Comparison of ENCODE assay signal across 16 cellular contexts in the genomic region with DNA sequence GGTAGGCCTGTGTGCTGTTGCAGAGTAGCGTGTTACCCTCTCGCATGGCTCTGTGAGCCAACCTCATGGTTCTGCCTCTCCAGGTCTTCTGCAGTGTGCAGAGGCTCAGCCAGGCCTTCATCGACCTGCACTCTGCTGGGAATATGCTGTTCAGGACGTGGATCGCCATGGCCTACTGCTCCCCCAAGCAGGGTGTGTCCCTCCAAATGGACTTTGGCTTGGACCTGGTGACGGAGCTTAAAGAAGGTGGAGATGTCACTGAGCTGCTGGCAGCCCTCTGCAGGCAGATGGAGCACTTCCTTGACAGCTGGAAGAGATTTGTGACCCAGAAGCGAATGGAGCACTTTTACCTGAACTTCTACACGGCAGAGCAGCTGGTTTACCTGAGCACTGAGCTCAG.
A peak's percentile ranks its signal among the peaks of the same experiment; 100 is the strongest.
DNase-seq lines count a peak whose midpoint lies in the region; ATAC-seq and TF ChIP-seq lines count a peak whose summit lies in the region.
"Had no signal": no experiment of that assay in that cellular context is flagged by ENCODE, and none has a peak within 500 bp of the region (broad histone marks: within the 10 kb centered on the region; RNA-seq: fewer than 3 reads in every experiment).

No MANE protein-coding gene starts in this region.

- TF ChIP-seq RAD21 in IMR-90 (IDR thresholded peaks at IDR 0.05; ENCODE audit: low read length), result no peak

- H3K4me1 Mint-ChIP-seq in Caco-2 (ENCODE audit: low read depth, unreplicated experiment), result no peaks in the 10 kb centered on the region

- H4K5ac ChIP-seq in IMR-90 (ENCODE audit: low read depth, low read length), result no peak overlapping the region

- no peaks in the 10 kb centered on the region for H3K9me3 Mint-ChIP-seq in Caco-2 (ENCODE audit: unreplicated experiment)
- H3K9me3 Mint-ChIP-seq: CD8-positive, alpha-beta memory T cell had no signal

- 0 out of 2 replicates have a peak, but pooled peaks cover 3% of the 10 kb centered on the region for H3K9me1 ChIP-seq in IMR-90 (ENCODE audit: insufficient read depth, low read length)

- H3K27me3 Mint-ChIP-seq in Caco-2 (ENCODE audit: insufficient read depth, unreplicated experiment), result no peaks in the 10 kb centered on the region
- H3K27me3 Mint-ChIP-seq: CD8-positive, alpha-beta memory T cell had no signal

- 96% methylated on average over 4 of the region's 8 CpGs; no CpG with 5 or more reads in 1 of the 2 experiments for WGBS in IMR-90 (ENCODE audit: extremely low coverage in 2 of 2, insufficient read length in 1 of 2), 2 experiments

- dilution Hi-C loops in IMR-90 (cut with HindIII; ENCODE audit: low sequenced_read_pairs, unreplicated experiment), result no loop called here

- H3K4me3 ChIP-seq in Caco-2 (ENCODE audit: low read depth, low read length), result no peak overlapping the region
- no peak overlapping the region for H3K4me3 ChIP-seq in IMR-90 (ENCODE audit: insufficient read depth, low read depth, low read length)
- H3K4me3 ChIP-seq: BLaER1, GM23248, K562, PC-9 had no signal

- no peak overlapping the region for H4K91ac ChIP-seq in IMR-90 (ENCODE audit: insufficient read depth, low read depth, low read length)

- no peak overlapping the region for H3K56ac ChIP-seq in IMR-90 (ENCODE audit: extremely low read depth, insufficient read depth, low read length)

- TF ChIP-seq POLR2A in IMR-90 (IDR thresholded peaks at IDR 0.05; ENCODE audit: low read depth, low read length), result no peak

- H2AFZ ChIP-seq in IMR-90 (replicated peaks; ENCODE audit: low read length, poor library complexity), result no peak overlapping the region
- H2AFZ ChIP-seq: GM23248, PC-9 had no signal

- H2BK20ac ChIP-seq in IMR-90 (ENCODE audit: low read depth, low read length), result no peak overlapping the region

- H3K27me3 ChIP-seq in Caco-2 (replicated peaks; ENCODE audit: control insufficient read depth, insufficient read depth, low read length) (no peaks in the 10 kb centered on the region), IMR-90 (ENCODE audit: control insufficient read depth, insufficient read depth, low read length) (no peaks in the 10 kb centered on the region)
- H3K27me3 ChIP-seq: BLaER1 had no signal

- peak overlapping the region; percentile 15 for H2AK9ac ChIP-seq in IMR-90 (replicated peaks; ENCODE audit: low read depth, low read length, poor library complexity)

- no peak overlapping the region for H3K4me2 ChIP-seq in IMR-90 (ENCODE audit: low read depth, low read length)
- H3K4me2 ChIP-seq: BLaER1, PC-9 had no signal

- no peak overlapping the region for H3K23ac ChIP-seq in IMR-90 (ENCODE audit: low read depth, low read length)

- DNase-seq in Caco-2, result peak; percentile 24 to 61
- DNase-seq in IMR-90, result no peak
- peak; percentile 57 to 62 for DNase-seq in left colon
- peak; percentile 32 for DNase-seq in posterior vena cava (ENCODE audit: low spot score)
- no peak for DNase-seq in A172 (ENCODE audit: low spot score)
- no peak for DNase-seq in OCI-M2 (lab: John Stamatoyannopoulos, UW; ENCODE audit: unreplicated experiment)
- DNase-seq in NCI-H524 treated with DMSO at 0.1 percent for 48 hours (lab: John Stamatoyannopoulos, UW), result no peak
- DNase-seq: CD8-positive, alpha-beta memory T cell; GM23248; NCI-H1048; NCI-H748 treated with DMSO at 0.1 percent for 48 hours; PC-9; SHP77 had no signal

- H3K4me3 Mint-ChIP-seq in Caco-2 (ENCODE audit: unreplicated experiment), result no peak overlapping the region
- H3K4me3 Mint-ChIP-seq: CD8-positive, alpha-beta memory T cell had no signal

- no peak overlapping the region for H3K27ac Mint-ChIP-seq in Caco-2 (ENCODE audit: unreplicated experiment)

- no peak overlapping the region for H2BK5ac ChIP-seq in IMR-90 (ENCODE audit: low read depth, low read length, poor library complexity, severe bottlenecking)

- H3K36me3 Mint-ChIP-seq in Caco-2 (ENCODE audit: insufficient read depth, unreplicated experiment), result peaks cover 65% of the 10 kb centered on the region

- H3K18ac ChIP-seq in IMR-90 (ENCODE audit: low read depth, low read length), result no peak overlapping the region

- H2BK120ac ChIP-seq in IMR-90 (ENCODE audit: low read depth, low read length), result no peak overlapping the region

- no peak overlapping the region for H3K4ac ChIP-seq in IMR-90 (ENCODE audit: low read depth, low read length)

- H3K14ac ChIP-seq in IMR-90 (replicated peaks; ENCODE audit: low read depth, low read length), result no peak overlapping the region

- H3K9me3 ChIP-seq in Caco-2 (no peaks in the 10 kb centered on the region), IMR-90 (ENCODE audit: control insufficient read depth, insufficient read depth, low read length) (no peaks in the 10 kb centered on the region)
- H3K9me3 ChIP-seq: BLaER1 had no signal

- CTCF ChIA-PET in Caco-2 (lab: Charles Lee) (no interaction called here), IMR-90 (lab: Yijun Ruan, JAX) (no interaction called here)

- peak in 1 of 2 experiments; percentile 42 for TF ChIP-seq CTCF in Caco-2 (IDR thresholded peaks at IDR 0.05; ENCODE audit: insufficient read depth in 1 of 2, low read depth in 1 of 2, low read length in 1 of 2, severe bottlenecking in 1 of 2, unreplicated experiment in 1 of 2)
- no peak for TF ChIP-seq CTCF in IMR-90 (conservative IDR thresholded peaks at IDR 0.05; ENCODE audit: low read depth, low read length)

- H4K8ac ChIP-seq in IMR-90 (ENCODE audit: low read depth in 2 of 2, low read length in 2 of 2), result no peak overlapping the region

- intact Hi-C loops in Caco-2 (cut with micrococcal nuclease; ENCODE audit: unreplicated experiment), result no loop called here
- intact Hi-C loops in IMR-90 (cut with micrococcal nuclease), result no loop called here
- intact Hi-C loops in left colon (cut with DNase I, micrococcal nuclease), result no loop called here
- intact Hi-C loops in posterior vena cava (cut with DNase I), result no loop called here

- BruUV-seq in Caco-2 (replicated peaks; lab: Mats Ljungman, UMichigan) (no TSS peak), IMR-90 (replicated peaks; lab: Mats Ljungman, UMichigan) (no TSS peak)

- H2BK15ac ChIP-seq in IMR-90 (ENCODE audit: low read depth, low read length), result no peak overlapping the region

- in situ Hi-C loops in IMR-90 (cut with MboI; ENCODE audit: low sequenced_read_pairs), result no loop called here

- peaks cover 0 to 5% of the 10 kb centered on the region in 2 experiments; a peak in 2 of 4 replicates for H3K79me1 ChIP-seq in IMR-90 (ENCODE audit: low read depth in 1 of 2, low read length in 2 of 2)

- no peak overlapping the region for H3K27ac ChIP-seq in IMR-90 (ENCODE audit: insufficient read depth, low read length)
- H3K27ac ChIP-seq: BLaER1, GM23248, PC-9 had no signal

- no peak overlapping the region for H2AK5ac ChIP-seq in IMR-90 (ENCODE audit: low read depth, low read length)

- H3K36me3 ChIP-seq in Caco-2 (ENCODE audit: control insufficient read depth, insufficient read depth, low read length), result peaks cover 4% of the 10 kb centered on the region; the same call in 1 of the 2 replicates
- H3K36me3 ChIP-seq in IMR-90 (ENCODE audit: control insufficient read depth, insufficient read depth, low read length), result peaks cover 68% of the 10 kb centered on the region

- H4K20me1 ChIP-seq in IMR-90 (ENCODE audit: insufficient read depth, low read length), result no peaks in the 10 kb centered on the region

- H3K4me1 ChIP-seq in Caco-2 (0 out of 2 replicates have a peak, but pooled peaks cover 5% of the 10 kb centered on the region), IMR-90 (ENCODE audit: control insufficient read depth, insufficient read depth, low read length) (no peaks in the 10 kb centered on the region)
- H3K4me1 ChIP-seq: BLaER1 had no signal

- H3K9ac ChIP-seq in IMR-90 (ENCODE audit: low read depth, low read length), result no peak overlapping the region
- H3K9ac ChIP-seq: BLaER1, GM23248 had no signal

- no peak for ATAC-seq in IMR-90 (ENCODE audit: low read depth)
- peak; percentile 99 for ATAC-seq in left colon
- ATAC-seq: HCT116, K562 had no signal

- POLR2A ChIA-PET in Caco-2 (lab: Charles Lee), result no interaction called here
- POLR2A ChIA-PET in IMR-90 (lab: Charles Lee; ENCODE audit: unreplicated experiment), result no interaction called here

TF ChIP-seq in IMR-90, 13 proteins besides CTCF, POLR2A, EP300 and RAD21:
- no peak for TF ChIP-seq FOS (IDR thresholded peaks at IDR 0.05; ENCODE audit: low read depth, low read length)
- no peak for TF ChIP-seq MXI1 (IDR thresholded peaks at IDR 0.05; ENCODE audit: borderline replicate concordance, low read depth, low read length)
- TF ChIP-seq RCOR1 (IDR thresholded peaks at IDR 0.05; ENCODE audit: insufficient replicate concordance, low read length), result no peak
- no peak for TF ChIP-seq CHD1 (IDR thresholded peaks at IDR 0.05; ENCODE audit: low read depth, low read length)
- TF ChIP-seq SMC3 (IDR thresholded peaks at IDR 0.05; ENCODE audit: low read depth, low read length), result no peak
- TF ChIP-seq CEBPB (IDR thresholded peaks at IDR 0.05; ENCODE audit: low read depth, low read length), result no peak
- TF ChIP-seq NFE2L2 (IDR thresholded peaks at IDR 0.05; ENCODE audit: low read depth, low read length), result no peak
- TF ChIP-seq MAZ (IDR thresholded peaks at IDR 0.05; ENCODE audit: borderline replicate concordance, low read depth, low read length), result no peak
- TF ChIP-seq, protein P1, sequence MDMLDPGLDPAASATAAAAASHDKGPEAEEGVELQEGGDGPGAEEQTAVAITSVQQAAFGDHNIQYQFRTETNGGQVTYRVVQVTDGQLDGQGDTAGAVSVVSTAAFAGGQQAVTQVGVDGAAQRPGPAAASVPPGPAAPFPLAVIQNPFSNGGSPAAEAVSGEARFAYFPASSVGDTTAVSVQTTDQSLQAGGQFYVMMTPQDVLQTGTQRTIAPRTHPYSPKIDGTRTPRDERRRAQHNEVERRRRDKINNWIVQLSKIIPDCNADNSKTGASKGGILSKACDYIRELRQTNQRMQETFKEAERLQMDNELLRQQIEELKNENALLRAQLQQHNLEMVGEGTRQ (IDR thresholded peaks at IDR 0.05; ENCODE audit: low read depth, low read length), result no peak
- TF ChIP-seq BHLHE40 (IDR thresholded peaks at IDR 0.05; ENCODE audit: low read depth, low read length), result no peak
- TF ChIP-seq RFX5 (IDR thresholded peaks at IDR 0.05; ENCODE audit: low read depth, low read length), result no peak
- TF ChIP-seq ELK1 (IDR thresholded peaks at IDR 0.05; ENCODE audit: borderline replicate concordance, low read depth, low read length), result no peak
- no peak for TF ChIP-seq MAFK (IDR thresholded peaks at IDR 0.05; ENCODE audit: low read depth, low read length)

Comparison
In these comparisons a context has a peak if more than half of its experiments do, and no peak if none do; other contexts are left out.
1. DNase-seq: peak in Caco-2 (2 of 2), left colon (2 of 2) and posterior vena cava (single experiment); none in IMR-90 (single experiment), A172 (single experiment), OCI-M2 (single experiment) and NCI-H524 treated with DMSO at 0.1 percent for 48 hours (single experiment).